ENCODE assay signal across 1 cellular context in genomic region chr5:72871358-72872024, GRCh38.
TF ChIP-seq lines count a peak whose summit lies in the region.

No MANE protein-coding gene starts in this region.

TF ChIP-seq in HepG2, 621 proteins besides CTCF, POLR2A, EP300 and RAD21 (continued from another document):
- TF ChIP-seq ZNF503 (CRISPR knock-in tag; IDR thresholded peaks at IDR 0.05) (no peak), SRSF1 (optimal IDR thresholded peaks at IDR 0.05; ENCODE audit: low read depth, low read length) (no peak), HNF4G (IDR thresholded peaks at IDR 0.05; ENCODE audit: borderline replicate concordance, low read depth, low read length) (no peak), HNF4G (CRISPR knock-in tag; IDR thresholded peaks at IDR 0.05; ENCODE audit: borderline replicate concordance, low read depth) (no peak), ZNF281 (CRISPR knock-in tag; IDR thresholded peaks at IDR 0.05; ENCODE audit: borderline replicate concordance) (no peak), SPEN (CRISPR knock-in tag; IDR thresholded peaks at IDR 0.05; ENCODE audit: low read depth) (no peak), ZNF768 (CRISPR knock-in tag; IDR thresholded peaks at IDR 0.05) (no peak)
